Comparison of ENCODE assay signal across 6 cellular contexts in genomic region chr13:30247406-30247805, GRCh38.
"Had no signal": no experiment of that assay in that cellular context is flagged by ENCODE, and none has a peak within 500 bp of the region (broad histone marks: within the 10 kb centered on the region; RNA-seq: fewer than 3 reads in every experiment).

No MANE protein-coding gene starts in this region.

- ATAC-seq: GM23338 had no signal

- H3K4me3 ChIP-seq: GM23338, HAP-1 had no signal

- H3K36me3 ChIP-seq: HAP-1 had no signal

- H3K4me1 ChIP-seq: HAP-1 had no signal

- H3K9me3 ChIP-seq: HAP-1 had no signal

- DNase-seq: H7, KG1 had no signal

- H3K27ac Mint-ChIP-seq: GM23338, IgD-negative memory B cell had no signal

- H3K27ac ChIP-seq: HL-60 had no signal

- H2AFZ ChIP-seq: GM23338 had no signal

- H3K4me2 ChIP-seq: GM23338 had no signal
